In the genomic region with DNA sequence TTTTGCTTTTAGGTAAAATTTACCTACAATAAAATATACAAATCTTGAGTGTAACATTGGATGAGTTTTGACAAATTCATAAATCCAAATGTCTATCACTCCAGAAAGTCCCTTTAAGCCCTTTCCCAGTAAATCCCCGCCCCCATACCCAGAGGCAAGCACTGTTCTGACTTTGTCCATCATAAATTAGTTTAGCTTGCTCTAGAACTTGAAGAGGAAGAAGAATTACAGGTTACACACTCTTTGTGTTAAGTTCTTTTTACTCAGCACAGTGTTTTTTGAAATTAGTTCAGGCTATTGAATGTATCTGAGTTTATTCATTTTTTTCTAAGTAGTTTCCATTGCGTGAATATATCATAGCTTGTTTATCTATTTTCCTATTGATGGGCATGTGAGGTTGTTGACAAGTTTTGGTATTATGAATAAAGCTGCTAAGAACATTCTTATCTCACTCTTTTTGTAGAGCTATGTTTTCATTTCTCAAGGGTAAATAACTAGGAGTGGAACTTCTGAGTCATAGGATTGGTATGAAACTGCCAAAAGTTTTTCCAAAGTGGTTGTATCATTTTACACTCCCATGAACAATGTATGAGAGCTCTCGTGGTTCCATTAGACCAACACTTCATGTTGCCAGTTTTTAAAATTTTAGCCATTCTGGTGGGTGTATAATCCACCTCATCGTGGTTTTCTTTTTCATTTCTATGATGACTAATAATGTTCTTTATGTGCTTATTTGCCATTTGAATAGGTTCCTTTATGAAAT, we compare ENCODE assay signal across 8 cellular contexts. TPM values are rescaled to one million over a fixed set of nuclear protein-coding genes. Genes with fewer than 3 reads are reported as not detected.
A peak's percentile ranks its signal among the peaks of the same experiment; 100 is the strongest.
DNase-seq lines count a peak whose midpoint lies in the region; ATAC-seq and TF ChIP-seq lines count a peak whose summit lies in the region.

No MANE protein-coding gene starts in this region.

- H3K9me3 ChIP-seq in ascending aorta, result no peaks in the 10 kb centered on the region

- intact Hi-C loops in activated CD4-positive, alpha-beta T cell treated with anti-CD3 and anti-CD28 coated beads, Interleukin-2, amount 10 ng/mL, durations not matched to agents 24 days and 14 days (cut with micrococcal nuclease), result loop anchor here (1.0 to 5.0 kb wide), 11 partner anchors 16 to 925 kb away; partner anchors contain the start of genes COQ2, ENOPH1, HELQ and HNRNPDL
- intact Hi-C loops in ascending aorta (cut with DNase I), result no loop called here

- peaks cover 11% of the 10 kb centered on the region for H3K9me3 Mint-ChIP-seq in activated CD4-positive, alpha-beta T cell treated with anti-CD3 and anti-CD28 coated beads, Interleukin-2, amount 10 ng/mL, durations not matched to agents 24 days and 14 days
- peaks cover 17% of the 10 kb centered on the region for H3K9me3 Mint-ChIP-seq in mesothelial cell of epicardium

- no peaks in the 10 kb centered on the region for H3K27me3 ChIP-seq in ascending aorta

- TF ChIP-seq CTCF in ascending aorta (IDR thresholded peaks at IDR 0.05) (no peak), mesothelial cell of epicardium (IDR thresholded peaks at IDR 0.05; ENCODE audit: unreplicated experiment) (no peak)

- no peaks in the 10 kb centered on the region for H3K36me3 ChIP-seq in ascending aorta

- peak overlapping the region; percentile 35 to 59 for H3K27ac ChIP-seq in ascending aorta

- H3K4me1 Mint-ChIP-seq in activated CD4-positive, alpha-beta T cell treated with anti-CD3 and anti-CD28 coated beads, Interleukin-2, amount 10 ng/mL, durations not matched to agents 24 days and 14 days, result peaks cover 15% of the 10 kb centered on the region
- H3K4me1 Mint-ChIP-seq in mesothelial cell of epicardium, result peaks cover 15% of the 10 kb centered on the region

- peak overlapping the region; percentile 96 for H3K27ac Mint-ChIP-seq in activated CD4-positive, alpha-beta T cell treated with anti-CD3 and anti-CD28 coated beads, Interleukin-2, amount 10 ng/mL, durations not matched to agents 24 days and 14 days
- peak overlapping the region; percentile 90 for H3K27ac Mint-ChIP-seq in mesothelial cell of epicardium

- H3K27me3 Mint-ChIP-seq in activated CD4-positive, alpha-beta T cell treated with anti-CD3 and anti-CD28 coated beads, Interleukin-2, amount 10 ng/mL, durations not matched to agents 24 days and 14 days, result no peaks in the 10 kb centered on the region
- H3K27me3 Mint-ChIP-seq in mesothelial cell of epicardium (ENCODE audit: low read depth), result no peaks in the 10 kb centered on the region

- H3K4me1 ChIP-seq in ascending aorta, result peaks cover 0 to 7% of the 10 kb centered on the region in 2 donors

- peaks cover 4% of the 10 kb centered on the region for H3K36me3 Mint-ChIP-seq in activated CD4-positive, alpha-beta T cell treated with anti-CD3 and anti-CD28 coated beads, Interleukin-2, amount 10 ng/mL, durations not matched to agents 24 days and 14 days (ENCODE audit: low read depth)
- H3K36me3 Mint-ChIP-seq in mesothelial cell of epicardium, result no peaks in the 10 kb centered on the region

- peak overlapping the region; percentile 22 for H3K4me3 Mint-ChIP-seq in activated CD4-positive, alpha-beta T cell treated with anti-CD3 and anti-CD28 coated beads, Interleukin-2, amount 10 ng/mL, durations not matched to agents 24 days and 14 days
- no peak overlapping the region for H3K4me3 Mint-ChIP-seq in mesothelial cell of epicardium

- no peak for DNase-seq in activated CD4-positive, alpha-beta T cell treated with anti-CD3 and anti-CD28 coated beads, Interleukin-2, amount 10 ng/mL, durations not matched to agents 24 days and 14 days
- DNase-seq in activated CD4-positive, alpha-beta T cell treated with anti-CD3 and anti-CD28 coated beads for 4 hours, result no peak
- DNase-seq in ascending aorta (ENCODE audit: low spot score in 2 of 2) (no peak), mesothelial cell of epicardium (ENCODE audit: low spot score in 2 of 2, unreplicated experiment in 2 of 2) (no peak), HT-29 (ENCODE audit: low spot score) (no peak), NCI-H2171 treated with DMSO at 0.1 percent for 48 hours (lab: John Stamatoyannopoulos, UW) (no peak), SK-N-DZ (ENCODE audit: low spot score) (no peak)

- no peak overlapping the region for H3K4me3 ChIP-seq in ascending aorta

- peak; percentile 75 for ATAC-seq in HG03442 (IDR thresholded peaks at IDR 0.05; ENCODE audit: unreplicated experiment)

RNA-seq across cellular contexts. Expression of gene HPSE, which starts 22.4 kb away (rescaled TPM):
- total RNA-seq in activated CD4-positive, alpha-beta T cell treated with anti-CD3 and anti-CD28 coated beads, Interleukin-2, amount 10 ng/mL, durations not matched to agents 24 days and 14 days, result 17.7 and 19.8 TPM in 2 replicates
- 1.7 TPM for total RNA-seq in ascending aorta
- total RNA-seq in mesothelial cell of epicardium, result 0.80 to 1.0 TPM (median 0.97 TPM) in 3 replicates
- total RNA-seq in HT-29 (2014; rRNA removed; shearing (Covaris generic)), result 0.28 and 1.4 TPM in 2 replicates
- 0.54 TPM in 1 of 2 replicates, not detected in the other for polyA plus RNA-seq in SK-N-DZ (2014; cell fraction: cytosol; rRNA removed)
- 0.09 TPM in 1 of 2 replicates, not detected in the other for polyA plus RNA-seq in SK-N-DZ (2014; cell fraction: nucleus; rRNA removed)
